Comparison of ENCODE assay signal across 12 cellular contexts in the genomic region with DNA sequence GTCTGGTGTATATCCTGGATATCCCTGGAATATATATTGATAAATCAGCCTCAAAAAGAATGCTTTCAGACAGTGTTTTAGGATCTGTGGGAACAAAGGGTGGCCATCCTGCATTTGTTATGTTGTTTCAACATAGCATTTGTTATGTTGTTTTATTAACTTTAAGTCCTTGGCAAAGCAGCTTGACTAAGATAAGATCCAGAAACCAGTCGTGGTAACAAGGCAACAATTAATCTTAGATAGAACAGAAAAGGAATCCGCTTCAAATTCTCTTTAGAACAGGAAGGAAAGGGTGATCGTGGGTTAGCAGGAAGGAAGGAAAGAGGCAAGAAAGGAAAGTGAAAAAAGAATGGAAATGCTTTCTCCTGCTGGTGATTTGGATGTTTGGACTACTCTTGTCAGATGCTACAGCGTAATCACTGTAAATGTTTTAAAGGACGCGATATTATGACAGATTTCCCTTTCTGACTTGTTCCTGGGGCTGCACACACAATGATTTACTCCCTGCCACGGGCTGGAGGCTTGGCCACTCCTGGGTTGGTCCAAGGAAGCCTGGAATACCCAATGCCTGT.
DNase-seq lines count a peak whose midpoint lies in the region; ATAC-seq, FAIRE-seq and TF ChIP-seq lines count a peak whose summit lies in the region.
"Had no signal": no experiment of that assay in that cellular context is flagged by ENCODE, and none has a peak within 500 bp of the region (broad histone marks: within the 10 kb centered on the region; RNA-seq: fewer than 3 reads in every experiment).

No MANE protein-coding gene starts in this region.

- H3K4me1 Mint-ChIP-seq in CD4-positive, alpha-beta T cell (ENCODE audit: low read depth) = peaks cover 26% of the 10 kb centered on the region
- peaks cover 20% of the 10 kb centered on the region for H3K4me1 Mint-ChIP-seq in astrocyte (ENCODE audit: low read depth, unreplicated experiment)
- peaks cover 37 to 47% of the 10 kb centered on the region in 2 donors for H3K4me1 Mint-ChIP-seq in natural killer cell treated with Interleukin-12 subunit alpha and Interleukin-12 subunit beta and Interleukin-15 and Interleukin-18, amount 100 ng/mL, for 72 hours (ENCODE audit: low read depth in 2 of 2)

- H3K4me1 ChIP-seq in HUES48 (ENCODE audit: control insufficient read depth, insufficient read depth, low read length) (no peaks in the 10 kb centered on the region), astrocyte (ENCODE audit: insufficient read depth, low read length) (no peaks in the 10 kb centered on the region), heart left ventricle (peaks cover 0 to 17% (median 0%) of the 10 kb centered on the region in 12 donors)
- H3K4me1 ChIP-seq: parathyroid adenoma had no signal

- no peak for TF ChIP-seq POLR2A in heart left ventricle (IDR thresholded peaks at IDR 0.05)

- H3K4me3 Mint-ChIP-seq in CD4-positive, alpha-beta T cell = no peak overlapping the region
- H3K4me3 Mint-ChIP-seq in astrocyte (ENCODE audit: unreplicated experiment) = peak overlapping the region; percentile 37
- peak overlapping the region; percentile 88 for H3K4me3 Mint-ChIP-seq in natural killer cell treated with Interleukin-12 subunit alpha and Interleukin-12 subunit beta and Interleukin-15 and Interleukin-18, amount 100 ng/mL, for 72 hours

- intact Hi-C loops in CD4-positive, alpha-beta T cell (cut with DNase I, micrococcal nuclease) = no loop called here
- intact Hi-C loops in heart left ventricle (cut with DNase I) = no loop called here

- no peak for FAIRE-seq in astrocyte (lab: Jason Lieb, UNC)

- H3K27ac ChIP-seq in CD4-positive, alpha-beta T cell (ENCODE audit: low read depth, low read length) = no peak overlapping the region
- H3K27ac ChIP-seq in HUES48 (ENCODE audit: low read depth, low read length) (peak overlapping the region; percentile 61), astrocyte (ENCODE audit: low read depth, low read length) (no peak overlapping the region), heart left ventricle (peak overlapping the region in 1 of 12 donors; percentile 45)
- H3K27ac ChIP-seq: C4-2B, parathyroid adenoma had no signal

- POLR2A ChIA-PET in CD4-positive, alpha-beta T cell (lab: Charles Lee) = no interaction called here

- H3K9ac ChIP-seq in HUES48 (ENCODE audit: low read depth, low read length) (no peak overlapping the region), astrocyte (ENCODE audit: low read length) (no peak overlapping the region)
- H3K9ac ChIP-seq: parathyroid adenoma had no signal

- H3K4me2 ChIP-seq in astrocyte (ENCODE audit: low read length) = no peak overlapping the region

- TF ChIP-seq CTCF in CD4-positive, alpha-beta T cell (IDR thresholded peaks at IDR 0.05) = no peak
- TF ChIP-seq CTCF in astrocyte (IDR thresholded peaks at IDR 0.05; ENCODE audit: insufficient read depth, low read depth, low read length) (no peak), heart left ventricle (IDR thresholded peaks at IDR 0.05) (no peak)

- no peak for ATAC-seq in CD4-positive, alpha-beta T cell (ENCODE audit: poor library complexity)
- no peak for ATAC-seq in natural killer cell treated with Interleukin-12 subunit alpha and Interleukin-12 subunit beta and Interleukin-15 and Interleukin-18, amount 100 ng/mL, for 72 hours
- ATAC-seq in HG03139 (IDR thresholded peaks at IDR 0.05; ENCODE audit: unreplicated experiment) (no peak), heart left ventricle (no peak), HG03354 (IDR thresholded peaks at IDR 0.05; ENCODE audit: poor library complexity, severe bottlenecking, unreplicated experiment) (no peak)

- no peaks in the 10 kb centered on the region for H3K36me3 Mint-ChIP-seq in CD4-positive, alpha-beta T cell (ENCODE audit: low read depth)
- H3K36me3 Mint-ChIP-seq in astrocyte (ENCODE audit: low read depth, unreplicated experiment) = no peaks in the 10 kb centered on the region
- H3K36me3 Mint-ChIP-seq in natural killer cell treated with Interleukin-12 subunit alpha and Interleukin-12 subunit beta and Interleukin-15 and Interleukin-18, amount 100 ng/mL, for 72 hours = no peaks in the 10 kb centered on the region

- no peaks in the 10 kb centered on the region for H3K79me2 ChIP-seq in astrocyte (ENCODE audit: insufficient read depth, low read length)
- H3K79me2 ChIP-seq: parathyroid adenoma had no signal

- H3K36me3 ChIP-seq in HUES48 (ENCODE audit: control insufficient read depth, insufficient read depth, low read length) (no peaks in the 10 kb centered on the region), astrocyte (ENCODE audit: insufficient read depth, low read length) (no peaks in the 10 kb centered on the region), heart left ventricle (no peaks in the 10 kb centered on the region)

- CTCF ChIA-PET in CD4-positive, alpha-beta T cell (lab: Charles Lee) = no interaction called here

- H3K4me3 ChIP-seq in HUES48 (ENCODE audit: low read depth, low read length) (no peak overlapping the region), astrocyte (ENCODE audit: insufficient read depth, low read depth, low read length) (no peak overlapping the region), heart left ventricle (no peak overlapping the region)

- DNase-seq in CD4-positive, alpha-beta T cell = no peak
- no peak for DNase-seq in astrocyte (ENCODE audit: low read depth)
- DNase-seq in natural killer cell treated with Interleukin-12 subunit alpha and Interleukin-12 subunit beta and Interleukin-15 and Interleukin-18, amount 100 ng/mL, for 72 hours (ENCODE audit: low spot score) = no peak
- no peak for DNase-seq in heart left ventricle
- DNase-seq in NCI-H1092 treated with DMSO at 0.1 percent for 48 hours (lab: John Stamatoyannopoulos, UW) = no peak
- DNase-seq: left cardiac atrium, NCI-H226 had no signal

- H3K27me3 Mint-ChIP-seq in CD4-positive, alpha-beta T cell = no peaks in the 10 kb centered on the region
- no peaks in the 10 kb centered on the region for H3K27me3 Mint-ChIP-seq in astrocyte (ENCODE audit: low read depth, unreplicated experiment)
- no peaks in the 10 kb centered on the region for H3K27me3 Mint-ChIP-seq in natural killer cell treated with Interleukin-12 subunit alpha and Interleukin-12 subunit beta and Interleukin-15 and Interleukin-18, amount 100 ng/mL, for 72 hours

- 52 to 62% (median 57%) methylated on average over 7 of the region's 7 CpGs for WGBS in heart left ventricle, 4 donors

- no peaks in the 10 kb centered on the region for H4K20me1 ChIP-seq in astrocyte (ENCODE audit: insufficient read depth, low read length)

- H3K9me3 Mint-ChIP-seq in CD4-positive, alpha-beta T cell = no peaks in the 10 kb centered on the region
- no peaks in the 10 kb centered on the region for H3K9me3 Mint-ChIP-seq in astrocyte (ENCODE audit: unreplicated experiment)
- no peaks in the 10 kb centered on the region for H3K9me3 Mint-ChIP-seq in natural killer cell treated with Interleukin-12 subunit alpha and Interleukin-12 subunit beta and Interleukin-15 and Interleukin-18, amount 100 ng/mL, for 72 hours

- peak overlapping the region; percentile 66 for H3K27ac Mint-ChIP-seq in CD4-positive, alpha-beta T cell
- H3K27ac Mint-ChIP-seq in astrocyte (ENCODE audit: unreplicated experiment) = peak overlapping the region; percentile 96
- peak overlapping the region; percentile 90 to 99 for H3K27ac Mint-ChIP-seq in natural killer cell treated with Interleukin-12 subunit alpha and Interleukin-12 subunit beta and Interleukin-15 and Interleukin-18, amount 100 ng/mL, for 72 hours

- H2AFZ ChIP-seq in astrocyte (ENCODE audit: low read depth, low read length) = peak overlapping the region; percentile 50
- H2AFZ ChIP-seq: parathyroid adenoma had no signal

- no peaks in the 10 kb centered on the region for H3K27me3 ChIP-seq in CD4-positive, alpha-beta T cell (ENCODE audit: control insufficient read depth, insufficient read depth, low read length)
- no peaks in the 10 kb centered on the region for H3K27me3 ChIP-seq in HUES48 (ENCODE audit: control insufficient read depth, insufficient read depth, low read length)
- H3K27me3 ChIP-seq in astrocyte (ENCODE audit: insufficient read depth, low read length) = no peaks in the 10 kb centered on the region
- H3K27me3 ChIP-seq in heart left ventricle = no peaks in the 10 kb centered on the region

- no peaks in the 10 kb centered on the region for H3K9me3 ChIP-seq in CD4-positive, alpha-beta T cell (ENCODE audit: control insufficient read depth, low read length)
- H3K9me3 ChIP-seq in HUES48 (ENCODE audit: control insufficient read depth, insufficient read depth, low read length) (no peaks in the 10 kb centered on the region), astrocyte (ENCODE audit: insufficient read depth, low read depth, low read length) (no peaks in the 10 kb centered on the region), heart left ventricle (no peaks in the 10 kb centered on the region)
